20 cellular contexts compared by ENCODE assay signal in genomic region chr9:16052146-16052545, GRCh38.
DNase-seq lines count a peak whose midpoint lies in the region; ATAC-seq, FAIRE-seq and TF ChIP-seq lines count a peak whose summit lies in the region.
"Had no signal": no experiment of that assay in that cellular context is flagged by ENCODE, and none has a peak within 500 bp of the region (broad histone marks: within the 10 kb centered on the region; RNA-seq: fewer than 3 reads in every experiment).

No MANE protein-coding gene starts in this region.

- no peaks in the 10 kb centered on the region for H3K9me3 ChIP-seq in H1 (ENCODE audit: insufficient read depth in 2 of 2, low read depth in 1 of 2, low read length in 1 of 2)
- H3K9me3 ChIP-seq in mesenchymal stem cell (ENCODE audit: control insufficient read depth, low read length), result no peaks in the 10 kb centered on the region
- peaks cover 2% of the 10 kb centered on the region for H3K9me3 ChIP-seq in trophoblast cell (ENCODE audit: insufficient read depth, low read depth, low read length)
- H3K9me3 ChIP-seq in WERI-Rb-1 (ENCODE audit: severe bottlenecking), result no peaks in the 10 kb centered on the region
- H3K9me3 ChIP-seq: Caco-2 had no signal

- no peaks in the 10 kb centered on the region for H4K20me1 ChIP-seq in H1 (replicated peaks in 1 of 2; ENCODE audit: control insufficient read depth in 1 of 2, insufficient read depth in 2 of 2, low read length in 2 of 2)

- no peak overlapping the region for H2BK20ac ChIP-seq in H1 (ENCODE audit: low read length)

- no peak overlapping the region for H2BK12ac ChIP-seq in H1 (ENCODE audit: low read depth, low read length)
- no peak overlapping the region for H2BK12ac ChIP-seq in mesenchymal stem cell (ENCODE audit: low read length in 2 of 2)
- no peak overlapping the region for H2BK12ac ChIP-seq in trophoblast cell (ENCODE audit: low read length)

- H3K23me2 ChIP-seq in H1 (ENCODE audit: low read depth, low read length), result no peaks in the 10 kb centered on the region; the same call in 1 of the 2 replicates

- peaks cover 2% of the 10 kb centered on the region for H3K4me1 Mint-ChIP-seq in stimulated activated naive CD8-positive, alpha-beta T cell treated with anti-CD3 and anti-CD28 coated beads, Interleukin-15, amount 100 ng/mL, for 72 hours

- H2BK15ac ChIP-seq in H1 (ENCODE audit: low read length) (no peak overlapping the region), mesenchymal stem cell (ENCODE audit: low read depth, poor library complexity, severe bottlenecking) (no peak overlapping the region)

- no peak for FAIRE-seq in H1 (lab: Jason Lieb, UNC)
- FAIRE-seq: A204.1, D721Med, G401.6, GM12891, GM19239, H54, HTR-8/SVneo had no signal

- DNase-seq in H1 (ENCODE audit: low read depth in 1 of 2, low spot score in 2 of 2), result no peak
- DNase-seq in mesenchymal stem cell, result peak; percentile 55
- DNase-seq in trophoblast cell, result no peak
- DNase-seq in activated CD8-positive, alpha-beta memory T cell treated with anti-CD3 and anti-CD28 coated beads, Interleukin-2, amount 50 U/mL, for 48 hours, result no peak
- no peak for DNase-seq in WERI-Rb-1
- no peak for DNase-seq in stimulated activated naive CD8-positive, alpha-beta T cell treated with anti-CD3 and anti-CD28 coated beads, Interleukin-15, amount 100 ng/mL, for 72 hours
- DNase-seq: ACHN; AML-193; Caco-2; CD4-positive, alpha-beta T cell; GM23248 had no signal

- no peak overlapping the region for H3K18ac ChIP-seq in H1 (ENCODE audit: extremely low read depth, low read length)
- no peak overlapping the region for H3K18ac ChIP-seq in mesenchymal stem cell (ENCODE audit: low read depth in 1 of 2, low read length in 2 of 2)
- H3K18ac ChIP-seq in trophoblast cell (ENCODE audit: low read length), result no peak overlapping the region

- no peak overlapping the region for H4K5ac ChIP-seq in H1 (ENCODE audit: insufficient read length, low read depth, low read length)

- TF ChIP-seq POLR2A in H1 (IDR thresholded peaks at IDR 0.05; ENCODE audit: control extremely low read depth in 1 of 2, low read depth in 2 of 2, low read length in 2 of 2), result no peak

- H4K8ac ChIP-seq in H1 (ENCODE audit: extremely low read depth, insufficient read depth, low read length) (0 out of 2 replicates have a peak overlapping the region, but pooled peaks have one; percentile 3), mesenchymal stem cell (ENCODE audit: low read length) (peak overlapping the region; percentile 15), trophoblast cell (ENCODE audit: low read depth, low read length) (peak overlapping the region; percentile 18)

- no peak overlapping the region for H2BK5ac ChIP-seq in H1 (ENCODE audit: low read depth, low read length)
- H2BK5ac ChIP-seq in mesenchymal stem cell (ENCODE audit: low read depth, low read length, poor library complexity, severe bottlenecking), result no peak overlapping the region
- no peak overlapping the region for H2BK5ac ChIP-seq in trophoblast cell (ENCODE audit: low read depth, low read length, poor library complexity)

- H2AK5ac ChIP-seq in H1 (ENCODE audit: low read depth, low read length), result no peak overlapping the region
- H2AK5ac ChIP-seq in mesenchymal stem cell (ENCODE audit: low read length, severe bottlenecking), result no peak overlapping the region
- no peak overlapping the region for H2AK5ac ChIP-seq in trophoblast cell (ENCODE audit: low read length)

- H3K27me3 ChIP-seq in H1 (replicated peaks in 1 of 4; ENCODE audit: control insufficient read depth in 3 of 4, extremely low read depth in 1 of 4, insufficient read depth in 3 of 4, low read length in 3 of 4), result no peaks in the 10 kb centered on the region
- H3K27me3 ChIP-seq in mesenchymal stem cell (ENCODE audit: control insufficient read depth in 1 of 2, insufficient read depth in 1 of 2, low read length in 2 of 2), result no peaks in the 10 kb centered on the region
- no peaks in the 10 kb centered on the region for H3K27me3 ChIP-seq in trophoblast cell (ENCODE audit: insufficient read depth, low read length)
- no peaks in the 10 kb centered on the region for H3K27me3 ChIP-seq in WERI-Rb-1 (ENCODE audit: insufficient read depth, low read depth, severe bottlenecking)

- H3K4me3 ChIP-seq in H1 (ENCODE audit: extremely low read depth in 1 of 4, insufficient read depth in 2 of 4, low read depth in 3 of 4, low read length in 4 of 4) (no peak overlapping the region), mesenchymal stem cell (ENCODE audit: insufficient read depth in 1 of 2, low read depth in 1 of 2, low read length in 2 of 2) (no peak overlapping the region), trophoblast cell (ENCODE audit: low read depth, low read length) (no peak overlapping the region), WERI-Rb-1 (ENCODE audit: low read depth, low read length) (no peak overlapping the region)
- H3K4me3 ChIP-seq: GM23248 had no signal

- H3K14ac ChIP-seq in H1 (ENCODE audit: insufficient read length) (no peak overlapping the region), mesenchymal stem cell (ENCODE audit: low read length in 2 of 2) (no peak overlapping the region), trophoblast cell (ENCODE audit: low read length) (no peak overlapping the region)

- H3K9me3 Mint-ChIP-seq in stimulated activated naive CD8-positive, alpha-beta T cell treated with anti-CD3 and anti-CD28 coated beads, Interleukin-15, amount 100 ng/mL, for 72 hours, result no peaks in the 10 kb centered on the region

- TF ChIP-seq RAD21 in H1 (IDR thresholded peaks at IDR 0.05 in 1 of 2, conservative IDR thresholded peaks at IDR 0.05 in 1 of 2; ENCODE audit: low read depth in 2 of 2, low read length in 2 of 2), result no peak

- CTCF ChIA-PET in H1 (lab: Charles Lee; ENCODE audit: partially characterized antibody), result interaction anchor here (0.8 to 1.8 kb wide), 3 partner anchors 12 to 14 kb away, joined by 3 to 7 read pairs (median 3); no protein-coding TSS in a partner anchor

- no peak overlapping the region for H2AFZ ChIP-seq in H1 (ENCODE audit: low read length)
- no peak overlapping the region for H2AFZ ChIP-seq in mesenchymal stem cell (ENCODE audit: low read depth, low read length)
- H2AFZ ChIP-seq in trophoblast cell (ENCODE audit: insufficient read depth, low read length, poor library complexity), result no peak overlapping the region
- H2AFZ ChIP-seq: GM23248 had no signal

- ATAC-seq in stimulated activated naive CD8-positive, alpha-beta T cell treated with anti-CD3 and anti-CD28 coated beads, Interleukin-15, amount 100 ng/mL, for 72 hours, result no peak

- H3K4me1 ChIP-seq in H1 (replicated peaks in 1 of 4; ENCODE audit: control insufficient read depth in 3 of 4, insufficient read depth in 4 of 4, low read length in 3 of 4) (no peaks in the 10 kb centered on the region), mesenchymal stem cell (ENCODE audit: control insufficient read depth, insufficient read depth, low read depth, low read length) (no peaks in the 10 kb centered on the region), trophoblast cell (ENCODE audit: control insufficient read depth in 1 of 2, insufficient read depth in 2 of 2, low read length in 2 of 2) (peaks cover 3 to 5% of the 10 kb centered on the region in 2 experiments)
- H3K4me1 ChIP-seq: Caco-2 had no signal

- H3K79me2 ChIP-seq in H1 (ENCODE audit: control insufficient read depth in 1 of 2, insufficient read depth in 2 of 2, low read length in 2 of 2) (no peaks in the 10 kb centered on the region), trophoblast cell (ENCODE audit: control insufficient read depth, insufficient read depth, low read length, poor library complexity) (no peaks in the 10 kb centered on the region)

- H3K4me2 ChIP-seq in H1 (ENCODE audit: insufficient read depth in 1 of 2, low read depth in 2 of 2, low read length in 2 of 2) (no peak overlapping the region), mesenchymal stem cell (ENCODE audit: low read length, poor library complexity, severe bottlenecking) (no peak overlapping the region), trophoblast cell (ENCODE audit: low read length) (no peak overlapping the region)

- H3K56ac ChIP-seq in H1 (replicated peaks; ENCODE audit: insufficient read length, low read depth, low read length), result no peak overlapping the region

- POLR2A ChIA-PET in H1 (lab: Charles Lee; ENCODE audit: partially characterized antibody), result no interaction called here

- no peak overlapping the region for H3K4me3 Mint-ChIP-seq in stimulated activated naive CD8-positive, alpha-beta T cell treated with anti-CD3 and anti-CD28 coated beads, Interleukin-15, amount 100 ng/mL, for 72 hours
- H3K4me3 Mint-ChIP-seq: CD4-positive, alpha-beta T cell; IgD-negative memory B cell had no signal

- no peak overlapping the region for H4K12ac ChIP-seq in trophoblast cell (ENCODE audit: low read depth, low read length)

- H3K36me3 ChIP-seq in H1 (ENCODE audit: control insufficient read depth in 2 of 4, insufficient read depth in 4 of 4, low read length in 3 of 4) (no peaks in the 10 kb centered on the region), mesenchymal stem cell (ENCODE audit: control insufficient read depth in 1 of 2, insufficient read depth in 2 of 2, low read depth in 1 of 2, low read length in 2 of 2) (no peaks in the 10 kb centered on the region), trophoblast cell (ENCODE audit: control insufficient read depth in 1 of 2, insufficient read depth in 2 of 2, low read length in 2 of 2) (no peaks in the 10 kb centered on the region), WERI-Rb-1 (no peaks in the 10 kb centered on the region)

- H3K9ac ChIP-seq in H1 (replicated peaks in 1 of 4; ENCODE audit: extremely low read depth in 1 of 4, low read depth in 3 of 4, low read length in 3 of 4), result no peak overlapping the region
- no peak overlapping the region for H3K9ac ChIP-seq in mesenchymal stem cell (ENCODE audit: low read length)
- H3K9ac ChIP-seq in trophoblast cell (ENCODE audit: low read length), result no peak overlapping the region
- H3K9ac ChIP-seq: GM23248 had no signal

- TF ChIP-seq CTCF in H1 (IDR thresholded peaks at IDR 0.05; ENCODE audit: control extremely low read depth in 1 of 3, insufficient read depth in 1 of 3, low read depth in 1 of 3, low read length in 3 of 3) (no peak), WERI-Rb-1 (IDR thresholded peaks at IDR 0.05; ENCODE audit: low read depth, low read length) (no peak)

- 95% methylated on average over 4 of the region's 5 CpGs; no CpG with 5 or more reads in 1 of the 2 experiments for WGBS in H1 (ENCODE audit: extremely low coverage in 1 of 2, insufficient coverage in 1 of 2, insufficient read length in 1 of 2, insufficient replicate concordance in 2 of 2, low coverage in 1 of 2, low lambda C conversion rate in 2 of 2, missing lambda C conversion rate in 1 of 2), 2 experiments
- 37% methylated on average over 4 of the region's 5 CpGs for WGBS in mesenchymal stem cell
- WGBS in trophoblast cell (ENCODE audit: extremely low coverage, insufficient coverage, insufficient read length), result no CpG with 5 or more reads among the region's 5 CpGs

- TF ChIP-seq EP300 in H1 (IDR thresholded peaks at IDR 0.05; ENCODE audit: borderline replicate concordance in 1 of 2, low read depth in 2 of 2, low read length in 2 of 2), result no peak

- H3K23ac ChIP-seq in H1 (ENCODE audit: insufficient read length) (no peak overlapping the region), mesenchymal stem cell (ENCODE audit: low read length in 2 of 2) (no peak overlapping the region), trophoblast cell (ENCODE audit: low read length) (no peak overlapping the region)

- H4K91ac ChIP-seq in H1 (replicated peaks; ENCODE audit: insufficient read length, low read length) (no peak overlapping the region), mesenchymal stem cell (ENCODE audit: low read length) (peak overlapping the region; percentile 23), trophoblast cell (ENCODE audit: low read depth, low read length) (no peak overlapping the region)

- no peak overlapping the region for H3K4ac ChIP-seq in H1 (replicated peaks; ENCODE audit: insufficient read length, low read depth, low read length)
- H3K4ac ChIP-seq in mesenchymal stem cell (ENCODE audit: low read depth in 1 of 2, low read length in 2 of 2), result no peak overlapping the region
- no peak overlapping the region for H3K4ac ChIP-seq in trophoblast cell (ENCODE audit: low read depth, low read length)

- H2BK120ac ChIP-seq in H1 (replicated peaks; ENCODE audit: low read depth, low read length), result no peak overlapping the region
- H2BK120ac ChIP-seq in mesenchymal stem cell (ENCODE audit: low read depth, low read length), result no peak overlapping the region
- no peak overlapping the region for H2BK120ac ChIP-seq in trophoblast cell (ENCODE audit: insufficient read depth, low read length, poor library complexity)

- H3K27ac ChIP-seq in H1 (ENCODE audit: low read depth, low read length) (no peak overlapping the region), mesenchymal stem cell (ENCODE audit: low read length, poor library complexity, severe bottlenecking) (no peak overlapping the region), trophoblast cell (ENCODE audit: low read depth, low read length) (peak overlapping the region; percentile 10), WERI-Rb-1 (no peak overlapping the region)
- H3K27ac ChIP-seq: C4-2B, GM23248 had no signal

- H3K79me1 ChIP-seq in H1 (ENCODE audit: low read depth, low read length) (no peaks in the 10 kb centered on the region), mesenchymal stem cell (replicated peaks; ENCODE audit: low read length, poor library complexity, severe bottlenecking) (no peaks in the 10 kb centered on the region), trophoblast cell (ENCODE audit: low read length) (no peaks in the 10 kb centered on the region)

- H3K27me3 Mint-ChIP-seq in stimulated activated naive CD8-positive, alpha-beta T cell treated with anti-CD3 and anti-CD28 coated beads, Interleukin-15, amount 100 ng/mL, for 72 hours, result no peaks in the 10 kb centered on the region
- H3K27me3 Mint-ChIP-seq: CD4-positive, alpha-beta T cell had no signal

- H3K27ac Mint-ChIP-seq in stimulated activated naive CD8-positive, alpha-beta T cell treated with anti-CD3 and anti-CD28 coated beads, Interleukin-15, amount 100 ng/mL, for 72 hours, result peak overlapping the region in 1 of 2 donors; percentile 17
- H3K27ac Mint-ChIP-seq: CD4-positive, alpha-beta T cell; IgD-negative memory B cell had no signal
